ENCODE assay signal across 11 cellular contexts in genomic region chr3:111164621-111165020, GRCh38.
"Had no signal": no experiment of that assay in that cellular context is flagged by ENCODE, and none has a peak within 500 bp of the region (broad histone marks: within the 10 kb centered on the region; RNA-seq: fewer than 3 reads in every experiment).

No MANE protein-coding gene starts in this region.

- H3K27ac ChIP-seq: GM23248 had no signal

- H3K4me2 ChIP-seq: GM23338 had no signal

- H3K4me3 Mint-ChIP-seq: GM23338, H9, HFFc6 had no signal

- H3K9me3 Mint-ChIP-seq: GM23338, HFFc6 had no signal

- H3K4me3 ChIP-seq: GM23248, GM23338, HAP-1 had no signal

- FAIRE-seq: H1, H54 had no signal

- H3K36me3 ChIP-seq: HAP-1 had no signal

- H3K4me1 ChIP-seq: HAP-1 had no signal

- H2AFZ ChIP-seq: GM23248, GM23338 had no signal

- H3K27ac Mint-ChIP-seq: GM23338, HFFc6 had no signal

- ATAC-seq: GM23338, HCT116 had no signal

- H3K4me1 Mint-ChIP-seq: GM23338 had no signal

- DNase-seq: GM23248, GOT3, H7, H9, HCEC 1CT, HFFc6 had no signal

- H3K9me3 ChIP-seq: HAP-1 had no signal

- H3K9ac ChIP-seq: GM23248 had no signal
